ENCODE assay signal across 24 cellular contexts in genomic region chr6:170285482-170285881, GRCh38. TPM values are rescaled to one million over a fixed set of nuclear protein-coding genes. Genes with fewer than 3 reads are reported as not detected.
DNase-seq lines count a peak whose midpoint lies in the region; ATAC-seq and TF ChIP-seq lines count a peak whose summit lies in the region.
"Had no signal": no experiment of that assay in that cellular context is flagged by ENCODE, and none has a peak within 500 bp of the region (broad histone marks: within the 10 kb centered on the region; RNA-seq: fewer than 3 reads in every experiment).

No MANE protein-coding gene starts in this region.

- TF ChIP-seq CTCF in left ventricle myocardium inferior (IDR thresholded peaks at IDR 0.05; ENCODE audit: borderline replicate concordance) (no peak), thyroid gland (IDR thresholded peaks at IDR 0.05) (no peak)

- intact Hi-C loops in left ventricle myocardium inferior (cut with micrococcal nuclease) (no loop called here), Right ventricle myocardium inferior (cut with DNase I) (loop anchor here (5.0 kb wide), 2 partner anchors 38 to 148 kb away; no protein-coding TSS in a partner anchor), thyroid gland (cut with DNase I) (no loop called here)

- H3K27ac ChIP-seq in left ventricle myocardium inferior (replicated peaks) (peak overlapping the region; percentile 84), SJCRH30 (peak overlapping the region; percentile 91), substantia nigra (ENCODE audit: low read depth, low read length, poor library complexity, severe bottlenecking) (peak overlapping the region; percentile 4), thyroid gland (no peak overlapping the region)
- H3K27ac ChIP-seq: BLaER1, epithelial cell of prostate had no signal

- 69 to 72% methylated on average over 5 of the region's 5 CpGs for WGBS in thyroid gland, 2 donors

- ATAC-seq in Right ventricle myocardium inferior: no peak
- ATAC-seq: activated CD4-positive, alpha-beta T cell treated with anti-CD3 and anti-CD28 coated beads for 36 hours; K562 had no signal

- H3K9me3 ChIP-seq in left ventricle myocardium inferior (replicated peaks): no peaks in the 10 kb centered on the region
- no peaks in the 10 kb centered on the region for H3K9me3 ChIP-seq in SJCRH30 (replicated peaks)
- H3K9me3 ChIP-seq in thyroid gland: no peaks in the 10 kb centered on the region
- H3K9me3 ChIP-seq: BLaER1, body of pancreas, HAP-1 had no signal

- no peak for TF ChIP-seq POLR2A in thyroid gland (IDR thresholded peaks at IDR 0.05)

- H3K4me3 ChIP-seq in left ventricle myocardium inferior (no peak overlapping the region), SJCRH30 (peak overlapping the region; percentile 58), thyroid gland (replicated peaks in 1 of 3) (no peak overlapping the region)
- H3K4me3 ChIP-seq: BLaER1, body of pancreas, HAP-1, K562, skin epidermis had no signal

- no peak for DNase-seq in left ventricle myocardium inferior
- DNase-seq in Right ventricle myocardium inferior (ENCODE audit: missing footprints): no peak
- no peak for DNase-seq in SJCRH30
- DNase-seq in midbrain (lab: John Stamatoyannopoulos, UW): peak; percentile 33
- DNase-seq in substantia nigra (lab: John Stamatoyannopoulos, UW): peak in 2 of 49 donors; percentile 23 to 33
- no peak for DNase-seq in stimulated activated CD4-positive, alpha-beta T cell treated with anti-CD3 and anti-CD28 coated beads, Interleukin-12 subunit alpha, Interleukin-12 subunit beta, amount 100 ng/mL, for 4 hours
- DNase-seq in thyroid gland: no peak
- DNase-seq in NCI-H2196 treated with DMSO at 0.1 percent for 48 hours (lab: John Stamatoyannopoulos, UW; ENCODE audit: unreplicated experiment): no peak
- DNase-seq: ACHN; activated CD4-positive, alpha-beta T cell treated with anti-CD3 and anti-CD28 coated beads for 36 hours; COR-L47; DMS79 treated with DMSO at 0.1 percent for 48 hours; GF-D8; NCI-H2081; NCI-H446 treated with DMSO at 0.1 percent for 48 hours; nucleus accumbens; stimulated activated CD4-positive, alpha-beta T cell treated with anti-CD3 and anti-CD28 coated beads, Interleukin-1b, Interleukin-23, amount 100 ng/mL, for 48 hours had no signal

- H3K4me1 ChIP-seq in left ventricle myocardium inferior: peaks cover 57% of the 10 kb centered on the region
- peaks cover 8% of the 10 kb centered on the region for H3K4me1 ChIP-seq in SJCRH30
- H3K4me1 ChIP-seq in thyroid gland: peaks cover 8 to 24% of the 10 kb centered on the region in 2 donors
- H3K4me1 ChIP-seq: HAP-1 had no signal

- peaks cover 18% of the 10 kb centered on the region for H3K27me3 ChIP-seq in left ventricle myocardium inferior (ENCODE audit: low read depth)
- H3K27me3 ChIP-seq in SJCRH30: no peaks in the 10 kb centered on the region
- no peaks in the 10 kb centered on the region for H3K27me3 ChIP-seq in thyroid gland
- H3K27me3 ChIP-seq: body of pancreas had no signal

- H3K36me3 ChIP-seq in left ventricle myocardium inferior (peaks cover 36% of the 10 kb centered on the region), SJCRH30 (peaks cover 19% of the 10 kb centered on the region; the same call in 1 of the 2 replicates), thyroid gland (peaks cover 5 to 10% of the 10 kb centered on the region in 2 donors)
- H3K36me3 ChIP-seq: BLaER1, HAP-1 had no signal

RNA-seq across cellular contexts. Expression of gene DLL1, which starts 5.4 kb away (rescaled TPM):
- total RNA-seq in left ventricle myocardium inferior (11.7 TPM), Right ventricle myocardium inferior (21.5 TPM), thyroid gland (10 to 100 TPM in 3 of 4 donors, 1 to 10 TPM in 1; 6.6 to 14.9 (median 11.5) TPM)
- total RNA-seq in SJCRH30 (2014; rRNA removed; shearing (Covaris generic)): 12.6 and 13.6 TPM in 2 replicates
- total RNA-seq: K562; T-helper 2 cell treated with Interferon-gamma antibody and Interleukin-4, amounts not matched to agents 100 ng/mL and 5 ng/mL, for 36 hours had no signal

RNA-seq across cellular contexts. Expression of gene FAM120B, which starts 21.1 kb away (rescaled TPM):
- total RNA-seq in left ventricle myocardium inferior (20.1 TPM), Right ventricle myocardium inferior (16.3 TPM), thyroid gland (10 to 100 TPM; 26.9 to 38.4 (median 27.7) TPM)
- 19.6 and 21.4 TPM in 2 replicates for total RNA-seq in SJCRH30 (2014; rRNA removed; shearing (Covaris generic))

Comparison
In these comparisons a context has a peak if more than half of its experiments do, and no peak if none do; other contexts are left out.
1. H3K27ac ChIP-seq: peak in left ventricle myocardium inferior (single experiment), SJCRH30 (single experiment) and substantia nigra (single experiment); none in thyroid gland (0 of 3).